In the genomic region with DNA sequence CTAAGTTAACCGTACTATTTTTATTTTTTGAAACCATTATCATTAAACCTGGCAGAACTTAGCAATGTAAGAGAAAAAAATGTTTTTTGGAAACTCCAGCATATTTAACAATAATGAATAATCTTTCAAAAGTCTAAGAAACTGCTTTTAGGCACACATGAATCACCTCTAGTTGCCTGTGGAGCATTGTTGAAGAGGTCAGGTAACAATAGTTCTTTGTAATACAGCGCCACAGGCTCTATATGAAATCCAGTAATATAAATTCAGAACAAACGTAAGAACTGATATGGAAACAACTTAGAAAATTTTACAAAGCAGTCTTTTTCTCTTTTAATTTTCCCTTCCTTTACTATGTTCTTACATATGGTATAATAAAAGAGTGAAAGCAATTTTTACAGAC, we compare ENCODE assay signal across 25 cellular contexts. TPM values are rescaled to one million over a fixed set of nuclear protein-coding genes. Genes with fewer than 3 reads are reported as not detected.
A peak's percentile ranks its signal among the peaks of the same experiment; 100 is the strongest.
DNase-seq lines count a peak whose midpoint lies in the region; ATAC-seq and TF ChIP-seq lines count a peak whose summit lies in the region.
"Had no signal": no experiment of that assay in that cellular context is flagged by ENCODE, and none has a peak within 500 bp of the region (broad histone marks: within the 10 kb centered on the region; RNA-seq: fewer than 3 reads in every experiment).

No MANE protein-coding gene starts in this region.

- H3K9me3 ChIP-seq in PC-3 (ENCODE audit: low read length) (no peaks in the 10 kb centered on the region), RWPE2 (ENCODE audit: severe bottlenecking) (no peaks in the 10 kb centered on the region), upper lobe of left lung (no peaks in the 10 kb centered on the region), psoas muscle (no peaks in the 10 kb centered on the region)
- H3K9me3 ChIP-seq: BE2C, BLaER1 had no signal

- TF ChIP-seq POLR2A in upper lobe of left lung (IDR thresholded peaks at IDR 0.05): no peak

- H3K27me3 ChIP-seq in PC-3 (ENCODE audit: low read length) (no peaks in the 10 kb centered on the region), RWPE2 (ENCODE audit: insufficient read depth, poor library complexity, severe bottlenecking) (no peaks in the 10 kb centered on the region), foreskin keratinocyte (no peaks in the 10 kb centered on the region), upper lobe of left lung (no peaks in the 10 kb centered on the region), psoas muscle (ENCODE audit: insufficient read depth in 3 of 3, low read length in 2 of 3) (no peaks in the 10 kb centered on the region)
- H3K27me3 ChIP-seq: BE2C, BLaER1 had no signal

- H2AFZ ChIP-seq in PC-3 (ENCODE audit: low read length): no peak overlapping the region

- peaks cover 22% of the 10 kb centered on the region for H4K20me1 ChIP-seq in PC-3 (ENCODE audit: low read length)

- ATAC-seq in PC-3 (peak; percentile 80), RWPE2 (ENCODE audit: low read depth) (peak; percentile 55; the same call in 2 of the 3 replicates), foreskin keratinocyte (peak; percentile 33), upper lobe of left lung (ENCODE audit: low FRiP score in 2 of 2) (no peak), psoas muscle (no peak), HG03354 (IDR thresholded peaks at IDR 0.05; ENCODE audit: poor library complexity, severe bottlenecking, unreplicated experiment) (no peak)
- ATAC-seq: GM12878 had no signal

- DNase-seq in PC-3 (peak; percentile 31), RWPE2 (ENCODE audit: low spot score) (no peak), epithelial cell of esophagus (ENCODE audit: low read depth) (peak; percentile 40), foreskin keratinocyte (no peak), upper lobe of left lung (no peak), psoas muscle (no peak), HK-2 (ENCODE audit: unreplicated experiment) (no peak)
- DNase-seq: 8988T; ACHN; BE2C; C1 segment of cervical spinal cord; CD4-positive, alpha-beta memory T cell; CD4-positive, CD25-positive, alpha-beta regulatory T cell; CD8-positive, alpha-beta memory T cell; COR-L47; DMS 273 treated with DMSO at 0.1 percent for 48 hours; DMS153; DMS53; DMS79; DND-41; EL; GDM1 had no signal

- peak overlapping the region; percentile 11; the same call in 1 of the 2 replicates for H3K27ac ChIP-seq in PC-3 (ENCODE audit: low read length)
- H3K27ac ChIP-seq in RWPE2 (ENCODE audit: poor library complexity, severe bottlenecking): peak overlapping the region; percentile 51
- peak overlapping the region; percentile 62 for H3K27ac ChIP-seq in foreskin keratinocyte
- H3K27ac ChIP-seq in upper lobe of left lung: no peak overlapping the region
- no peak overlapping the region for H3K27ac ChIP-seq in psoas muscle
- H3K27ac ChIP-seq: BLaER1 had no signal

- peaks cover 11% of the 10 kb centered on the region for H3F3A ChIP-seq in PC-3 (ENCODE audit: low read length, unreplicated experiment)

- H3K36me3 ChIP-seq in PC-3 (ENCODE audit: low read depth, low read length): peaks cover 5% of the 10 kb centered on the region; the same call in 1 of the 2 replicates
- H3K36me3 ChIP-seq in RWPE2 (ENCODE audit: low read depth): peaks cover 14% of the 10 kb centered on the region; the same call in 1 of the 2 replicates
- peaks cover 0 to 5% (median 0%) of the 10 kb centered on the region in 4 donors for H3K36me3 ChIP-seq in upper lobe of left lung
- no peaks in the 10 kb centered on the region for H3K36me3 ChIP-seq in psoas muscle (ENCODE audit: insufficient read depth in 1 of 2, low read depth in 1 of 2)

- peaks cover 31% of the 10 kb centered on the region for H3K4me1 ChIP-seq in PC-3 (ENCODE audit: insufficient read depth, low read length)
- H3K4me1 ChIP-seq in RWPE2 (ENCODE audit: insufficient read depth, poor library complexity, severe bottlenecking): peaks cover 29% of the 10 kb centered on the region
- peaks cover 20% of the 10 kb centered on the region for H3K4me1 ChIP-seq in foreskin keratinocyte
- peaks cover 0 to 13% (median 3%) of the 10 kb centered on the region in 4 donors for H3K4me1 ChIP-seq in upper lobe of left lung
- H3K4me1 ChIP-seq in psoas muscle: peaks cover 11% of the 10 kb centered on the region
- H3K4me1 ChIP-seq: BLaER1 had no signal

- H3K9ac ChIP-seq in PC-3 (ENCODE audit: low read length): no peak overlapping the region
- H3K9ac ChIP-seq: BLaER1 had no signal

- H3K9me2 ChIP-seq in PC-3 (replicated peaks; ENCODE audit: low read length): no peaks in the 10 kb centered on the region

- TF ChIP-seq CTCF in PC-3 (conservative IDR thresholded peaks at IDR 0.05; ENCODE audit: low read depth, low read length) (no peak), RWPE2 (IDR thresholded peaks at IDR 0.05; ENCODE audit: poor library complexity, severe bottlenecking) (no peak), epithelial cell of esophagus (IDR thresholded peaks at IDR 0.05; ENCODE audit: insufficient read depth, low read depth, low read length, missing control alignments) (no peak), foreskin keratinocyte (conservative IDR thresholded peaks at IDR 0.05) (no peak), upper lobe of left lung (IDR thresholded peaks at IDR 0.05) (no peak), psoas muscle (IDR thresholded peaks at IDR 0.05) (no peak)

- H3K79me2 ChIP-seq in PC-3 (ENCODE audit: low read length): peaks cover 83% of the 10 kb centered on the region

- peak overlapping the region; percentile 35 for H3K4me2 ChIP-seq in PC-3 (ENCODE audit: low read length)
- H3K4me2 ChIP-seq: BLaER1 had no signal

- intact Hi-C loops in PC-3 (cut with micrococcal nuclease) (no loop called here), psoas muscle (cut with DNase I) (no loop called here)

- H3K4me3 ChIP-seq in PC-3 (ENCODE audit: low read length) (no peak overlapping the region), RWPE2 (ENCODE audit: severe bottlenecking) (no peak overlapping the region), epithelial cell of esophagus (ENCODE audit: low read length) (no peak overlapping the region), upper lobe of left lung (no peak overlapping the region), psoas muscle (no peak overlapping the region)
- H3K4me3 ChIP-seq: BLaER1, GM12878 had no signal

- no TSS peak for BruUV-seq in PC-3 (replicated peaks; lab: Mats Ljungman, UMichigan)

- CTCF ChIA-PET in PC-3 (lab: Charles Lee): no interaction called here

- WGBS in upper lobe of left lung, 2 donors: 93% methylated on average over 3 of the region's 3 CpGs
- 91 to 96% (median 95%) methylated on average over 3 of the region's 3 CpGs for WGBS in psoas muscle, 3 donors

- TF ChIP-seq EP300 in upper lobe of left lung (IDR thresholded peaks at IDR 0.05): no peak

- POLR2A ChIA-PET in PC-3 (lab: Charles Lee; ENCODE audit: unreplicated experiment): no interaction called here

RNA-seq across cellular contexts. Expression of gene LYRM4, which starts 10.3 kb away (rescaled TPM):
- total RNA-seq in PC-3 (2014; rRNA removed) (18.6 and 27.7 TPM in 2 replicates), foreskin keratinocyte (33.7 and 35.1 TPM in 2 replicates), upper lobe of left lung (10 to 100 TPM in 5 of 6 donors, 1 to 10 TPM in 1; 5.8 to 24.1 (median 15.9) TPM), psoas muscle (10 to 100 TPM; 11.3 to 21.1 (median 16.2) TPM)
- polyA plus RNA-seq in foreskin keratinocyte (45.2 and 50.9 TPM in 2 replicates), psoas muscle (10 to 100 TPM; 13.4 to 19.1 (median 15.0) TPM)

RNA-seq across cellular contexts. Expression of gene FARS2, which starts 10.9 kb away (rescaled TPM):
- total RNA-seq in PC-3 (2014; rRNA removed) (18.4 and 23.0 TPM in 2 replicates), foreskin keratinocyte (20.1 and 20.7 TPM in 2 replicates), upper lobe of left lung (10 to 100 TPM; 16.4 to 34.6 (median 19.9) TPM), psoas muscle (10 to 100 TPM; 10.6 to 17.5 (median 15.8) TPM)
- polyA plus RNA-seq in foreskin keratinocyte (16.5 and 16.9 TPM in 2 replicates), psoas muscle (10 to 100 TPM; 13.0 to 17.3 (median 13.4) TPM)

Comparison
In these comparisons a context has a peak if more than half of its experiments do, and no peak if none do; other contexts are left out.
1. ATAC-seq: peak in PC-3 (single experiment), RWPE2 (single experiment) and foreskin keratinocyte (single experiment); none in upper lobe of left lung (0 of 2), psoas muscle (0 of 4) and HG03354 (single experiment).
2. DNase-seq: peak in PC-3 (single experiment) and epithelial cell of esophagus (single experiment); none in RWPE2 (single experiment), foreskin keratinocyte (0 of 2), upper lobe of left lung (0 of 2), psoas muscle (0 of 2) and HK-2 (single experiment).
3. H3K27ac ChIP-seq: peak in PC-3 (single experiment), RWPE2 (single experiment) and foreskin keratinocyte (single experiment); none in upper lobe of left lung (0 of 4) and psoas muscle (single experiment).